Comparison of ENCODE assay signal across 8 cellular contexts in the genomic region with DNA sequence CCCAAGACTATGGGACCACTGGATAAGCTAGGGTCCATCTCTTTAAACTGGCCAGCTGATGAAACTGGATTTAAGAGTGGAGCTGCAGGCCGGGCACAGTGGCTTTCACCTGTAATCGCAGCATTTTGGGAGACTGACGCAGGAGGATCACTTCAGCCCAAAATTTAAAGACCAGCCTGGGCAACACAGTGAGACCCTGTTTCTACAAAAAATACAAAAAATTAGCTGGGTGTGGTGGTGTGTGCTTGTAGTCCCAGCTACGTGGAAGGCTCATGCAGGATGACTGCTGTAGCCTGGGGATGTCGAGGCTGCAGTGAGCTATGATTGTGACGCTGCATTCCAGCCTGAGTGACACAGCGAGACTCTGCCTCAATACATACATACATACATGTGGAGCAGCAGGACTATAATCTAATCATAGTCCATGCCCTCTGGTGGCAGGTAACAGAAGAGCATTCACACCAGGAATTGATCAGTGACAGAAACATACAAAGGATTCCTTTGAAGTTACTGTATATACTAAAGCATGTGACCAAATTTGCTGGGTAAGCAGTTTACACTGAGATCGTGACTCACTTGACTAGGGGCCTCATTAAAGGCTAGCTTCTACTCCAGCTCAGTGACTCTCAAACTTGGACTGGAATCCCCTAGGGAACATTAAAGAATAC.
DNase-seq lines count a peak whose midpoint lies in the region; ATAC-seq, FAIRE-seq and TF ChIP-seq lines count a peak whose summit lies in the region.

No MANE protein-coding gene starts in this region.

- TF ChIP-seq RAD21 in H1 (IDR thresholded peaks at IDR 0.05 in 1 of 2, conservative IDR thresholded peaks at IDR 0.05 in 1 of 2; ENCODE audit: low read depth in 2 of 2, low read length in 2 of 2): peak in 1 of 2 experiments; percentile 17; a peak in 1 of 4 replicates

- no peak for TF ChIP-seq CTCF in CD4-positive, alpha-beta T cell (IDR thresholded peaks at IDR 0.05)
- TF ChIP-seq CTCF in H9 (conservative IDR thresholded peaks at IDR 0.05) (peak; percentile 60), Panc1 (IDR thresholded peaks at IDR 0.05) (peak; percentile 68), H1 (IDR thresholded peaks at IDR 0.05; ENCODE audit: control extremely low read depth in 1 of 3, insufficient read depth in 1 of 3, low read depth in 1 of 3, low read length in 3 of 3) (peak in 1 of 3 experiments; percentile 66; a peak in 1 of 4 replicates), neural crest cell (conservative IDR thresholded peaks at IDR 0.05) (peak; percentile 72)

- in situ Hi-C loops in Panc1 (cut with HindIII; ENCODE audit: low pct_unique_long_range_greater_than_20kb, low sequenced_read_pairs): no loop called here

- H3K36me3 ChIP-seq in Panc1 (ENCODE audit: control insufficient read depth, insufficient read depth, low read length): 0 out of 2 replicates have a peak, but pooled peaks cover 3% of the 10 kb centered on the region
- no peaks in the 10 kb centered on the region for H3K36me3 ChIP-seq in H1 (ENCODE audit: control insufficient read depth in 2 of 4, insufficient read depth in 4 of 4, low read length in 3 of 4)
- H3K36me3 ChIP-seq in effector memory CD4-positive, alpha-beta T cell (ENCODE audit: control insufficient read depth, insufficient read depth, low read length): no peaks in the 10 kb centered on the region

- H3K27me3 ChIP-seq in CD4-positive, alpha-beta T cell (ENCODE audit: control insufficient read depth, insufficient read depth, low read length): no peaks in the 10 kb centered on the region
- no peaks in the 10 kb centered on the region for H3K27me3 ChIP-seq in H9 (ENCODE audit: insufficient read depth, low read length)
- H3K27me3 ChIP-seq in Panc1 (ENCODE audit: control insufficient read depth, insufficient read depth, low read length): no peaks in the 10 kb centered on the region
- no peaks in the 10 kb centered on the region for H3K27me3 ChIP-seq in H1 (replicated peaks in 1 of 4; ENCODE audit: control insufficient read depth in 3 of 4, extremely low read depth in 1 of 4, insufficient read depth in 3 of 4, low read length in 3 of 4)
- H3K27me3 ChIP-seq in effector memory CD4-positive, alpha-beta T cell (replicated peaks; ENCODE audit: control insufficient read depth, insufficient read depth, low read length, poor library complexity, severe bottlenecking): no peaks in the 10 kb centered on the region

- H3K56ac ChIP-seq in H9 (ENCODE audit: insufficient read length, low read depth, low read length) (no peak overlapping the region), H1 (replicated peaks; ENCODE audit: insufficient read length, low read depth, low read length) (no peak overlapping the region)

- H3K4me2 ChIP-seq in H9 (ENCODE audit: insufficient read depth, insufficient read length, low read length): no peak overlapping the region
- H3K4me2 ChIP-seq in H1 (ENCODE audit: insufficient read depth in 1 of 2, low read depth in 2 of 2, low read length in 2 of 2): no peak overlapping the region

- TF ChIP-seq EP300 in H1 (IDR thresholded peaks at IDR 0.05; ENCODE audit: borderline replicate concordance in 1 of 2, low read depth in 2 of 2, low read length in 2 of 2): no peak

- H3K23ac ChIP-seq in H9 (ENCODE audit: insufficient read length, low read depth, low read length): no peak overlapping the region
- no peak overlapping the region for H3K23ac ChIP-seq in H1 (ENCODE audit: insufficient read length)

- H3K4me3 ChIP-seq in Panc1 (ENCODE audit: low read depth in 2 of 2, low read length in 2 of 2) (no peak overlapping the region), H1 (ENCODE audit: extremely low read depth in 1 of 4, insufficient read depth in 2 of 4, low read depth in 3 of 4, low read length in 4 of 4) (no peak overlapping the region)
- no peak overlapping the region for H3K4me3 ChIP-seq in effector memory CD4-positive, alpha-beta T cell (ENCODE audit: insufficient read depth, low read depth, low read length, poor library complexity, severe bottlenecking)

- H3K4me1 ChIP-seq in H9 (ENCODE audit: insufficient read depth, low read length): no peaks in the 10 kb centered on the region
- no peaks in the 10 kb centered on the region for H3K4me1 ChIP-seq in Panc1 (ENCODE audit: control insufficient read depth, insufficient read depth, low read length)
- no peaks in the 10 kb centered on the region for H3K4me1 ChIP-seq in H1 (replicated peaks in 1 of 4; ENCODE audit: control insufficient read depth in 3 of 4, insufficient read depth in 4 of 4, low read length in 3 of 4)
- H3K4me1 ChIP-seq in effector memory CD4-positive, alpha-beta T cell (ENCODE audit: control insufficient read depth, insufficient read depth, low read length, poor library complexity, severe bottlenecking): no peaks in the 10 kb centered on the region

- TF ChIP-seq POLR2A in H1 (IDR thresholded peaks at IDR 0.05; ENCODE audit: control extremely low read depth in 1 of 2, low read depth in 2 of 2, low read length in 2 of 2): no peak

- no peaks in the 10 kb centered on the region for H3K27me3 Mint-ChIP-seq in CD4-positive, alpha-beta T cell
- H3K27me3 Mint-ChIP-seq in H9 (ENCODE audit: low read depth): no peaks in the 10 kb centered on the region
- H3K27me3 Mint-ChIP-seq in neural crest cell (ENCODE audit: low read depth): no peaks in the 10 kb centered on the region

- no peak overlapping the region for H3K4me3 Mint-ChIP-seq in CD4-positive, alpha-beta T cell
- H3K4me3 Mint-ChIP-seq in H9 (no peak overlapping the region), neural crest cell (no peak overlapping the region)

- no peaks in the 10 kb centered on the region for H3K79me1 ChIP-seq in H9 (ENCODE audit: insufficient read depth, low read depth, low read length, poor library complexity, severe bottlenecking)
- H3K79me1 ChIP-seq in H1 (ENCODE audit: low read depth, low read length): 0 out of 2 replicates have a peak, but pooled peaks cover 2% of the 10 kb centered on the region

- intact Hi-C loops in CD4-positive, alpha-beta T cell (cut with DNase I, micrococcal nuclease): no loop called here
- intact Hi-C loops in Panc1 (cut with micrococcal nuclease; ENCODE audit: unreplicated experiment): no loop called here

- H2AK5ac ChIP-seq in H9 (ENCODE audit: insufficient read length, low read length): no peak overlapping the region
- H2AK5ac ChIP-seq in H1 (ENCODE audit: low read depth, low read length): no peak overlapping the region

- peak; percentile 51 for ATAC-seq in CD4-positive, alpha-beta T cell (ENCODE audit: poor library complexity)
- ATAC-seq in Panc1 (peak; percentile 70), GM21381 (IDR thresholded peaks at IDR 0.05; ENCODE audit: unreplicated experiment) (no peak)

- H3K27ac Mint-ChIP-seq in CD4-positive, alpha-beta T cell: no peak overlapping the region
- H3K27ac Mint-ChIP-seq in H9 (no peak overlapping the region; a peak in 1 of 7 replicates), neural crest cell (ENCODE audit: unreplicated experiment) (no peak overlapping the region)

- FAIRE-seq in H1 (lab: Jason Lieb, UNC): peak; percentile 90

- no TSS peak for BruUV-seq in Panc1 (replicated peaks; lab: Mats Ljungman, UMichigan)

- no peak overlapping the region for H2BK5ac ChIP-seq in H9 (ENCODE audit: insufficient read length, low read length)
- no peak overlapping the region for H2BK5ac ChIP-seq in H1 (ENCODE audit: low read depth, low read length)

- no peak overlapping the region for H2BK120ac ChIP-seq in H9 (ENCODE audit: low read depth, low read length, poor library complexity, severe bottlenecking)
- H2BK120ac ChIP-seq in H1 (replicated peaks; ENCODE audit: low read depth, low read length): no peak overlapping the region

- peaks cover 17% of the 10 kb centered on the region for H3K36me3 Mint-ChIP-seq in CD4-positive, alpha-beta T cell (ENCODE audit: low read depth)
- H3K36me3 Mint-ChIP-seq in H9 (ENCODE audit: insufficient read depth in 1 of 3, low read depth in 3 of 3) (peaks cover 2 to 10% (median 9%) of the 10 kb centered on the region in 3 experiments; a peak in 5 of 7 replicates), neural crest cell (ENCODE audit: low read depth) (peaks cover 8% of the 10 kb centered on the region)

- DNase-seq in CD4-positive, alpha-beta T cell: no peak
- DNase-seq in H9 (no peak), Panc1 (ENCODE audit: low read depth, low spot score) (peak; percentile 17), H1 (ENCODE audit: low read depth in 1 of 2, low spot score in 2 of 2) (no peak), neural crest cell (ENCODE audit: low read depth, low spot score) (peak; percentile 4), medulla oblongata (ENCODE audit: extremely low spot score) (no peak)
- no peak for DNase-seq in effector memory CD4-positive, alpha-beta T cell

- no peaks in the 10 kb centered on the region for H3K9me3 Mint-ChIP-seq in CD4-positive, alpha-beta T cell
- H3K9me3 Mint-ChIP-seq in H9 (peaks cover under 1 to 4% of the 10 kb centered on the region in 2 experiments; a peak in 4 of 5 replicates), neural crest cell (no peaks in the 10 kb centered on the region)

- H3K23me2 ChIP-seq in H9 (ENCODE audit: insufficient read length, low read depth, low read length, poor library complexity, severe bottlenecking): no peaks in the 10 kb centered on the region
- H3K23me2 ChIP-seq in H1 (ENCODE audit: low read depth, low read length): no peaks in the 10 kb centered on the region

- H4K8ac ChIP-seq in H9 (replicated peaks; ENCODE audit: insufficient read length, low read depth, low read length) (no peak overlapping the region), H1 (ENCODE audit: extremely low read depth, insufficient read depth, low read length) (no peak overlapping the region)

- H3K14ac ChIP-seq in H9 (ENCODE audit: insufficient read depth, low read length) (no peak overlapping the region), H1 (ENCODE audit: insufficient read length) (no peak overlapping the region)

- H4K20me1 ChIP-seq in H9 (ENCODE audit: control insufficient read depth, insufficient read depth, insufficient read length) (no peaks in the 10 kb centered on the region), H1 (replicated peaks in 1 of 2; ENCODE audit: control insufficient read depth in 1 of 2, insufficient read depth in 2 of 2, low read length in 2 of 2) (peaks cover 0 to 2% of the 10 kb centered on the region in 2 experiments)

- H3K79me2 ChIP-seq in H9 (ENCODE audit: insufficient read depth, low read length) (no peaks in the 10 kb centered on the region), H1 (ENCODE audit: control insufficient read depth in 1 of 2, insufficient read depth in 2 of 2, low read length in 2 of 2) (no peaks in the 10 kb centered on the region)

- CTCF ChIA-PET in CD4-positive, alpha-beta T cell (lab: Charles Lee): interaction anchor here (0.9 kb wide), 1 partner anchor 10 kb away, joined by 3 read pairs; no protein-coding TSS in a partner anchor
- CTCF ChIA-PET in Panc1 (lab: Charles Lee): interaction anchor here (0.6 to 1.5 kb wide), 2 partner anchors 49 to 100 kb away, joined by 3 read pairs; no protein-coding TSS in a partner anchor
- CTCF ChIA-PET in H1 (lab: Charles Lee; ENCODE audit: partially characterized antibody): interaction anchor here (0.7 to 2.3 kb wide), 19 partner anchors 11 to 311 kb away, joined by 3 to 14 read pairs (median 4); no protein-coding TSS in a partner anchor

- H3K27ac ChIP-seq in CD4-positive, alpha-beta T cell (ENCODE audit: low read depth, low read length): no peak overlapping the region
- H3K27ac ChIP-seq in H9 (ENCODE audit: insufficient read length, low read depth, low read length): no peak overlapping the region
- no peak overlapping the region for H3K27ac ChIP-seq in Panc1 (ENCODE audit: low read length)
- H3K27ac ChIP-seq in H1 (ENCODE audit: low read depth, low read length): no peak overlapping the region
- H3K27ac ChIP-seq in effector memory CD4-positive, alpha-beta T cell (ENCODE audit: insufficient read depth, low read length, poor library complexity, severe bottlenecking): no peak overlapping the region

- no peak overlapping the region for H3K18ac ChIP-seq in H9 (ENCODE audit: insufficient read length, low read depth, low read length)
- no peak overlapping the region for H3K18ac ChIP-seq in H1 (ENCODE audit: extremely low read depth, low read length)

- H3K4me1 Mint-ChIP-seq in CD4-positive, alpha-beta T cell (ENCODE audit: low read depth): no peaks in the 10 kb centered on the region
- H3K4me1 Mint-ChIP-seq in H9 (no peaks in the 10 kb centered on the region), neural crest cell (peaks cover 9% of the 10 kb centered on the region)

- H4K5ac ChIP-seq in H9 (ENCODE audit: insufficient read length, low read depth, low read length) (no peak overlapping the region), H1 (ENCODE audit: insufficient read length, low read depth, low read length) (no peak overlapping the region)

- WGBS in H9 (ENCODE audit: extremely low coverage, insufficient read length, low lambda C conversion rate): no CpG with 5 or more reads among the region's 8 CpGs
- WGBS in H1 (ENCODE audit: extremely low coverage in 1 of 2, insufficient coverage in 1 of 2, insufficient read length in 1 of 2, insufficient replicate concordance in 2 of 2, low coverage in 1 of 2, low lambda C conversion rate in 2 of 2, missing lambda C conversion rate in 1 of 2), 2 experiments: 91% methylated on average over 8 of the region's 8 CpGs; no CpG with 5 or more reads in 1 of the 2 experiments

- H2BK15ac ChIP-seq in H9 (ENCODE audit: low read depth, low read length) (no peak overlapping the region), H1 (ENCODE audit: low read length) (no peak overlapping the region)

- H4K91ac ChIP-seq in H9 (ENCODE audit: insufficient read length, low read depth, low read length) (no peak overlapping the region), H1 (replicated peaks; ENCODE audit: insufficient read length, low read length) (no peak overlapping the region)

- H3T11ph ChIP-seq in H9 (ENCODE audit: low read length): no peak overlapping the region

- H3K9me3 ChIP-seq in CD4-positive, alpha-beta T cell (ENCODE audit: control insufficient read depth, low read length): no peaks in the 10 kb centered on the region
- H3K9me3 ChIP-seq in H9 (ENCODE audit: control insufficient read depth, low read depth, low read length): no peaks in the 10 kb centered on the region
- H3K9me3 ChIP-seq in Panc1 (ENCODE audit: control insufficient read depth, insufficient read depth, low read depth, low read length): no peaks in the 10 kb centered on the region
- no peaks in the 10 kb centered on the region for H3K9me3 ChIP-seq in H1 (ENCODE audit: insufficient read depth in 2 of 2, low read depth in 1 of 2, low read length in 1 of 2)
- H3K9me3 ChIP-seq in effector memory CD4-positive, alpha-beta T cell (ENCODE audit: control insufficient read depth, low read length): no peaks in the 10 kb centered on the region

- POLR2A ChIA-PET in CD4-positive, alpha-beta T cell (lab: Charles Lee): no interaction called here
- POLR2A ChIA-PET in Panc1 (lab: Charles Lee): no interaction called here
- POLR2A ChIA-PET in H1 (lab: Charles Lee; ENCODE audit: partially characterized antibody): no interaction called here

- H2BK12ac ChIP-seq in H9 (ENCODE audit: insufficient read length, low read depth, low read length) (no peak overlapping the region), H1 (ENCODE audit: low read depth, low read length) (no peak overlapping the region)

- H3K9ac ChIP-seq in H9 (ENCODE audit: extremely low read depth, insufficient read length, low read length) (no peak overlapping the region), H1 (replicated peaks in 1 of 4; ENCODE audit: extremely low read depth in 1 of 4, low read depth in 3 of 4, low read length in 3 of 4) (no peak overlapping the region)

- H2AFZ ChIP-seq in H9 (ENCODE audit: low read length) (no peak overlapping the region), H1 (ENCODE audit: low read length) (no peak overlapping the region)

- H3K4ac ChIP-seq in H9 (ENCODE audit: low read depth, low read length) (no peak overlapping the region), H1 (replicated peaks; ENCODE audit: insufficient read length, low read depth, low read length) (no peak overlapping the region)

- no peak overlapping the region for H2BK20ac ChIP-seq in H9 (ENCODE audit: low read depth, low read length, poor library complexity, severe bottlenecking)
- no peak overlapping the region for H2BK20ac ChIP-seq in H1 (ENCODE audit: low read length)

Comparison
In these comparisons a context has a peak if more than half of its experiments do, and no peak if none do; other contexts are left out.
1. DNase-seq: peak in Panc1 (single experiment) and neural crest cell (single experiment); none in CD4-positive, alpha-beta T cell (0 of 10), H9 (single experiment), H1 (0 of 2), medulla oblongata (single experiment) and effector memory CD4-positive, alpha-beta T cell (0 of 3).